15 cellular contexts compared by ENCODE assay signal in the genomic region with DNA sequence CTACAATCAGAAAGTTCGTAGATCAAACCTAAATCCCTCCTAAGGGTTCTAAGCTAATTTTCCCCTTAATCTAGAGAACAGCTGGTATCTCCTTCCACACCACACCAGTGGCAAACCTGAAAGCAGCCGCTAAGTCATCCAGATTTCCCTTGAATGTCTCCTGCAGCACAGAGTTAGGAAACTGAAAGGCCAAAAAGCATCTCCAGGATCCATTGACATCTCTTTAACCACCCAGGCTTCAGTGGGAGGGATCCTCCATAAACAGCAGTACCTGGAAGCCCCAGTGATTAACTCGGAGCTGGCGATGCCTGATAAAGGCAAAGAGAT. TPM values are rescaled to one million over a fixed set of nuclear protein-coding genes. Genes with fewer than 3 reads are reported as not detected.
DNase-seq lines count a peak whose midpoint lies in the region; ATAC-seq and TF ChIP-seq lines count a peak whose summit lies in the region.
"Had no signal": no experiment of that assay in that cellular context is flagged by ENCODE, and none has a peak within 500 bp of the region (broad histone marks: within the 10 kb centered on the region; RNA-seq: fewer than 3 reads in every experiment).

No MANE protein-coding gene starts in this region.

- WGBS in GM23248 (ENCODE audit: low coverage in 1 of 2, low lambda C conversion rate in 2 of 2, missing lambda C conversion rate in 2 of 2), 2 experiments = 68 to 79% methylated on average over 4 of the region's 4 CpGs

- H3K36me3 ChIP-seq in GM23248 (ENCODE audit: low read depth) = no peaks in the 10 kb centered on the region
- H3K36me3 ChIP-seq: thoracic aorta had no signal

- peaks cover 29% of the 10 kb centered on the region for H3K4me1 Mint-ChIP-seq in dendritic cell treated with granulocyte-macrophage colony-stimulating factor and Interleukin-4, amounts not matched to agents 40 ng/mL and 50 ng/mL, for 4 days (ENCODE audit: low read depth)
- H3K4me1 Mint-ChIP-seq in natural killer cell = peaks cover 38 to 45% of the 10 kb centered on the region in 2 donors
- peaks cover 2 to 6% of the 10 kb centered on the region in 2 donors for H3K4me1 Mint-ChIP-seq in stimulated activated naive B cell treated with anti-CD40 and anti-IgM and Interleukin-4, amounts not matched to agents 10 μg/mL and 1 μg/mL and 100 μg/mL, for 72 hours

- no peak overlapping the region for H3K4me3 Mint-ChIP-seq in dendritic cell treated with granulocyte-macrophage colony-stimulating factor and Interleukin-4, amounts not matched to agents 40 ng/mL and 50 ng/mL, for 4 days
- peak overlapping the region; percentile 75 for H3K4me3 Mint-ChIP-seq in natural killer cell
- H3K4me3 Mint-ChIP-seq in stimulated activated naive B cell treated with anti-CD40 and anti-IgM and Interleukin-4, amounts not matched to agents 10 μg/mL and 1 μg/mL and 100 μg/mL, for 72 hours = no peak overlapping the region

- in situ Hi-C loops in GM23248 (cut with MboI) = no loop called here

- no peak overlapping the region for H3K4me3 ChIP-seq in GM23248

- peak overlapping the region; percentile 67 for H3K4me2 ChIP-seq in GM23248 (ENCODE audit: unreplicated experiment)

- H3K9me2 ChIP-seq in GM23248 (ENCODE audit: insufficient read depth) = no peaks in the 10 kb centered on the region

- TF ChIP-seq CTCF in natural killer cell (IDR thresholded peaks at IDR 0.05) = no peak

- no peaks in the 10 kb centered on the region for H3K9me3 ChIP-seq in GM23248 (ENCODE audit: low read depth)
- H3K9me3 ChIP-seq: thoracic aorta had no signal

- no peaks in the 10 kb centered on the region for H3K9me3 Mint-ChIP-seq in dendritic cell treated with granulocyte-macrophage colony-stimulating factor and Interleukin-4, amounts not matched to agents 40 ng/mL and 50 ng/mL, for 4 days
- H3K9me3 Mint-ChIP-seq in natural killer cell = no peaks in the 10 kb centered on the region
- peaks cover 0 to 5% of the 10 kb centered on the region in 2 donors for H3K9me3 Mint-ChIP-seq in stimulated activated naive B cell treated with anti-CD40 and anti-IgM and Interleukin-4, amounts not matched to agents 10 μg/mL and 1 μg/mL and 100 μg/mL, for 72 hours

- H3K4me1 ChIP-seq in GM23248 (ENCODE audit: insufficient read depth) = peaks cover 7% of the 10 kb centered on the region; the same call in 1 of the 2 replicates

- no peaks in the 10 kb centered on the region for H3K27me3 ChIP-seq in GM23248 (replicated peaks; ENCODE audit: insufficient read depth)

- H3K27ac ChIP-seq in GM23248 = no peak overlapping the region
- H3K27ac ChIP-seq: thoracic aorta had no signal

- H3K27me3 Mint-ChIP-seq in dendritic cell treated with granulocyte-macrophage colony-stimulating factor and Interleukin-4, amounts not matched to agents 40 ng/mL and 50 ng/mL, for 4 days = no peaks in the 10 kb centered on the region
- H3K27me3 Mint-ChIP-seq in natural killer cell (ENCODE audit: low read depth in 2 of 2) = no peaks in the 10 kb centered on the region
- no peaks in the 10 kb centered on the region for H3K27me3 Mint-ChIP-seq in stimulated activated naive B cell treated with anti-CD40 and anti-IgM and Interleukin-4, amounts not matched to agents 10 μg/mL and 1 μg/mL and 100 μg/mL, for 72 hours

- H3K9ac ChIP-seq in GM23248 = no peak overlapping the region

- H3K79me2 ChIP-seq in GM23248 (ENCODE audit: insufficient read depth) = no peaks in the 10 kb centered on the region

- ATAC-seq in natural killer cell (no peak), GM18909 (IDR thresholded peaks at IDR 0.05; ENCODE audit: poor library complexity, unreplicated experiment) (no peak)
- ATAC-seq in stimulated activated naive B cell treated with anti-CD40 and anti-IgM and Interleukin-4, amounts not matched to agents 10 μg/mL and 1 μg/mL and 100 μg/mL, for 72 hours (replicated peaks) = no peak

- H3K27ac Mint-ChIP-seq in dendritic cell treated with granulocyte-macrophage colony-stimulating factor and Interleukin-4, amounts not matched to agents 40 ng/mL and 50 ng/mL, for 4 days = peak overlapping the region; percentile 89
- H3K27ac Mint-ChIP-seq in natural killer cell = peak overlapping the region; percentile 93 to 94
- H3K27ac Mint-ChIP-seq in stimulated activated naive B cell treated with anti-CD40 and anti-IgM and Interleukin-4, amounts not matched to agents 10 μg/mL and 1 μg/mL and 100 μg/mL, for 72 hours = peak overlapping the region; percentile 37

- no peaks in the 10 kb centered on the region for H3K36me3 Mint-ChIP-seq in dendritic cell treated with granulocyte-macrophage colony-stimulating factor and Interleukin-4, amounts not matched to agents 40 ng/mL and 50 ng/mL, for 4 days (ENCODE audit: low read depth)
- H3K36me3 Mint-ChIP-seq in natural killer cell = no peaks in the 10 kb centered on the region
- peaks cover 28 to 38% of the 10 kb centered on the region in 2 donors for H3K36me3 Mint-ChIP-seq in stimulated activated naive B cell treated with anti-CD40 and anti-IgM and Interleukin-4, amounts not matched to agents 10 μg/mL and 1 μg/mL and 100 μg/mL, for 72 hours

- H2AFZ ChIP-seq in GM23248 = peak overlapping the region; percentile 87

- no peaks in the 10 kb centered on the region for H3F3A ChIP-seq in GM23248 (ENCODE audit: insufficient read depth)

- intact Hi-C loops in dendritic cell treated with granulocyte-macrophage colony-stimulating factor and Interleukin-4, amounts not matched to agents 40 ng/mL and 50 ng/mL, for 4 days (cut with micrococcal nuclease) = no loop called here
- intact Hi-C loops in natural killer cell (cut with micrococcal nuclease) = loop anchor here (10.0 kb wide), 1 partner anchor 49 kb away; a partner anchor contains a TSS

- no peak for DNase-seq in GM23248
- DNase-seq in natural killer cell = no peak
- no peak for DNase-seq in stimulated activated naive B cell treated with anti-CD40 and anti-IgM and Interleukin-4, amounts not matched to agents 10 μg/mL and 1 μg/mL and 100 μg/mL, for 72 hours
- DNase-seq in NCI-H1105 (lab: John Stamatoyannopoulos, UW) = no peak
- DNase-seq in NCI-H2081 treated with DMSO at 0.1 percent for 48 hours (lab: John Stamatoyannopoulos, UW) = no peak
- DNase-seq: activated CD4-positive, alpha-beta T cell treated with anti-CD3 and anti-CD28 coated beads, Interleukin-2, amount 50 U/mL, for 1 hour; activated gamma-delta T cell treated with Interleukin-2 at 50 U/mL for 16 hours; aorta; COR-L47; effector CD4-positive, alpha-beta T cell; NCI-H1930; RPMI8226 had no signal

- no peaks in the 10 kb centered on the region for H4K20me1 ChIP-seq in GM23248 (ENCODE audit: insufficient read depth)

RNA-seq across cellular contexts. Expression of a gene that starts 47.6 kb away (rescaled TPM):
- total RNA-seq in GM23248 (2014; rRNA removed; shearing (Covaris generic)) = 1.9 and 2.5 TPM in 2 replicates
- polyA plus RNA-seq in GM23248 (2016; fragmentation: Nextera tagmentation; extraction: Ambion mirVana) = 2.4 and 2.5 TPM in 2 replicates
- total RNA-seq in natural killer cell = 10 to 100 TPM; 59.8 to 94.4 (median 80.5) TPM

Comparison
In these comparisons a context has a peak if more than half of its experiments do, and no peak if none do; other contexts are left out.
1. H3K27ac Mint-ChIP-seq: peak in every context shown above with its lines; median percentile 94 in natural killer cell; 89 in dendritic cell treated with granulocyte-macrophage colony-stimulating factor and Interleukin-4, amounts not matched to agents 40 ng/mL and 50 ng/mL, for 4 days; 37 in stimulated activated naive B cell treated with anti-CD40 and anti-IgM and Interleukin-4, amounts not matched to agents 10 μg/mL and 1 μg/mL and 100 μg/mL, for 72 hours.
2. RNA of a gene that starts 47.6 kb away (total RNA-seq): 59.8 to 94.4 TPM in natural killer cell; 1.9 to 2.5 TPM in GM23248; every median in the first group is over 10 times any median in the second.